Comparison of ENCODE assay signal across 1 cellular context in genomic region chr1:8464377-8464776, GRCh38.
TF ChIP-seq lines count a peak whose summit lies in the region.

No MANE protein-coding gene starts in this region.

TF ChIP-seq in GM12878, 131 proteins besides CTCF, POLR2A, EP300 and RAD21 (continued from another document):
- TF ChIP-seq ZNF687 (IDR thresholded peaks at IDR 0.05) (no peak), SREBF2 (IDR thresholded peaks at IDR 0.05; ENCODE audit: low read length) (no peak), PML (IDR thresholded peaks at IDR 0.05; ENCODE audit: low read length) (no peak)
